Comparison of ENCODE assay signal across 18 cellular contexts in the genomic region with DNA sequence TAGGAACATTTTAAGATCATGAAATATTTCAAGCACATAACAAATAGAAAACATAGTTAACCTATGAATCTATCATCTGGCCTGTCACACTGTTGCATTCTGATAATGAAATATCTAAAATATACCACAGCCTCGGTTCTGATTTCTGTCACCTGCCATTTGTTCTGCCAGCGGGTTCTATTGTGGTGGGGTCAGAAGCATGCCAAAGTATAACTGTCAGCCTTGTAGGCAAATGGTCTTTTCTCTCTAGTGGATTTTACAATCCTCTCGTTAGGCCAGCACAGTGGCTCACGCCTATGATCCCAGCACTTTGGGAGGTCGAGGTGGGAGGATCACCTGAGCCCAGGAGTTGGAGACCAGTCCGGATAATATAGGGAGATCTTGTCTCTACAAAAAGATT. TPM values are rescaled to one million over a fixed set of nuclear protein-coding genes. Genes with fewer than 3 reads are reported as not detected.
"Had no signal": no experiment of that assay in that cellular context is flagged by ENCODE, and none has a peak within 500 bp of the region (broad histone marks: within the 10 kb centered on the region; RNA-seq: fewer than 3 reads in every experiment).

No MANE protein-coding gene starts in this region.

- H3K27ac ChIP-seq: body of pancreas, tibial artery, WERI-Rb-1 had no signal

- H3K27me3 ChIP-seq: body of pancreas, cardiac muscle cell had no signal

- H3K36me3 ChIP-seq: cardiac muscle cell, tibial artery, WERI-Rb-1 had no signal

- ATAC-seq: activated CD8-positive, alpha-beta T cell treated with anti-CD3 and anti-CD28 coated beads for 36 hours; activated T-cell treated with anti-CD3 and anti-CD28 coated beads, Interleukin-2, amount 50 U/mL, for 4 hours; body of pancreas; left ventricle myocardium superior had no signal

- DNase-seq: activated CD4-positive, alpha-beta T cell treated with anti-CD3 and anti-CD28 coated beads, Interleukin-2, amount 10 ng/mL, durations not matched to agents 7 days and 5 days; activated CD4-positive, CD25-positive, alpha-beta regulatory T cell treated with anti-CD3 and anti-CD28 coated beads, Interleukin-2, amount 50 U/mL, for 72 hours; activated CD8-positive, alpha-beta T cell treated with anti-CD3 and anti-CD28 coated beads for 36 hours; activated naive CD4-positive, alpha-beta T cell treated with anti-CD3 and anti-CD28 coated beads, Interleukin-2, amount 10 ng/mL, durations not matched to agents 7 days and 5 days; activated naive CD8-positive, alpha-beta T cell treated with anti-CD3 and anti-CD28 coated beads, Interleukin-2, amount 50 U/mL, for 24 hours; activated T-cell treated with anti-CD3 and anti-CD28 coated beads, Interleukin-2, amount 50 U/mL, for 4 hours; effector CD4-positive, alpha-beta T cell; foreskin fibroblast; left ventricle myocardium superior; mammary epithelial cell; stimulated activated CD4-positive, alpha-beta T cell treated with anti-CD3 and anti-CD28 coated beads, Interleukin-12 subunit alpha, Interleukin-12 subunit beta, amount 100 ng/mL, for 4 hours; stimulated activated CD4-positive, alpha-beta T cell treated with anti-CD3 and anti-CD28 coated beads, Interleukin-4, amount 100 ng/mL, for 4 hours; substantia nigra; T-helper 1 cell had no signal

- H3K9me3 ChIP-seq: body of pancreas had no signal

- H3K4me3 ChIP-seq: body of pancreas, cardiac muscle cell, tibial artery had no signal

RNA-seq across cellular contexts. Expression of gene HTRA3, which starts 47.9 kb away (rescaled TPM):
- total RNA-seq: activated CD4-positive, alpha-beta T cell treated with anti-CD3 and anti-CD28 coated beads, Interleukin-2, amount 10 ng/mL, durations not matched to agents 7 days and 5 days; activated T-cell treated with anti-CD3 and anti-CD28 coated beads, Interleukin-2, amount 50 U/mL, for 4 hours had no signal
- polyA plus RNA-seq: mammary epithelial cell had no signal
